ENCODE assay signal across 36 cellular contexts in genomic region chr2:163541920-163542319, GRCh38.
"Had no signal": no experiment of that assay in that cellular context is flagged by ENCODE, and none has a peak within 500 bp of the region (broad histone marks: within the 10 kb centered on the region; RNA-seq: fewer than 3 reads in every experiment).

No MANE protein-coding gene starts in this region.

- H3K4me3 Mint-ChIP-seq: activated B cell treated with CpG ODN at 0.5 μM for 24 hours; activated CD4-positive, alpha-beta memory T cell treated with anti-CD3 and anti-CD28 coated beads for 36 hours; activated CD4-positive, alpha-beta T cell treated with anti-CD3 and anti-CD28 coated beads, Interleukin-2, amount 10 ng/mL, durations not matched to agents 24 days and 14 days; activated CD8-positive, alpha-beta T cell treated with anti-CD3 and anti-CD28 coated beads for 36 hours; activated naive CD4-positive, alpha-beta T cell treated with anti-CD3 and anti-CD28 coated beads for 36 hours; activated naive CD8-positive, alpha-beta T cell treated with anti-CD3 and anti-CD28 coated beads for 36 hours; activated T-cell treated with anti-CD3 and anti-CD28 coated beads, Interleukin-2, amount 50 U/mL, for 4 hours; activated T-cell treated with anti-CD3 and anti-CD28 coated beads, Interleukin-2, amount 50 U/mL, for 72 hours; activated T-helper 1 cell treated with anti-CD3 and anti-CD28 coated beads, Interleukin-12 subunit alpha, Interleukin-12 subunit beta, Interleukin-2, Interleukin-4 antibody, amounts not matched to agents 30 ng/mL and 10 ng/mL and 1 ng/mL, durations not matched to agents 14 hours and 24 hours and 36 hours; activated T-helper 17 cell treated with anti-CD3 and anti-CD28 coated beads, Interleukin-2, amount 50 U/mL, for 72 hours; T-helper 1 cell treated with Interleukin-12 subunit alpha and Interleukin-12 subunit beta and Interleukin-4 antibody, amounts not matched to agents 30 μg/mL and 1 μg/mL, for 36 hours; T-helper 2 cell treated with Interferon-gamma antibody and Interleukin-4, amounts not matched to agents 5 μg/mL and 100 μg/mL, for 36 hours had no signal

- H3K27ac Mint-ChIP-seq: activated B cell treated with CpG ODN at 0.5 μM for 24 hours; activated CD4-positive, alpha-beta memory T cell treated with anti-CD3 and anti-CD28 coated beads for 36 hours; activated CD4-positive, alpha-beta T cell treated with anti-CD3 and anti-CD28 coated beads, Interleukin-2, amount 10 ng/mL, durations not matched to agents 24 days and 14 days; activated CD8-positive, alpha-beta T cell treated with anti-CD3 and anti-CD28 coated beads for 36 hours; activated naive CD4-positive, alpha-beta T cell treated with anti-CD3 and anti-CD28 coated beads for 36 hours; activated naive CD4-positive, alpha-beta T cell treated with anti-CD3 and anti-CD28 coated beads, Interleukin-2, amount 50 U/mL, for 72 hours; activated naive CD8-positive, alpha-beta T cell treated with anti-CD3 and anti-CD28 coated beads for 36 hours; activated T-cell treated with anti-CD3 and anti-CD28 coated beads, Interleukin-2, amount 50 U/mL, for 72 hours; activated T-helper 1 cell treated with anti-CD3 and anti-CD28 coated beads, Interleukin-12 subunit alpha, Interleukin-12 subunit beta, Interleukin-2, Interleukin-4 antibody, amounts not matched to agents 30 ng/mL and 10 ng/mL and 1 ng/mL, durations not matched to agents 14 hours and 24 hours and 36 hours; activated T-helper 17 cell treated with anti-CD3 and anti-CD28 coated beads, Interleukin-2, amount 50 U/mL, for 72 hours; T-helper 1 cell treated with Interleukin-12 subunit alpha and Interleukin-12 subunit beta and Interleukin-4 antibody, amounts not matched to agents 30 μg/mL and 1 μg/mL, for 36 hours; T-helper 2 cell treated with Interferon-gamma antibody and Interleukin-4, amounts not matched to agents 5 μg/mL and 100 μg/mL, for 36 hours had no signal

- H3K4me1 ChIP-seq: adrenal gland, body of pancreas, breast epithelium had no signal

- H3K27ac ChIP-seq: adrenal gland, body of pancreas, brain microvascular endothelial cell, breast epithelium, VCaP had no signal

- H3K27me3 Mint-ChIP-seq: activated B cell treated with CpG ODN at 0.5 μM for 24 hours; activated CD4-positive, alpha-beta memory T cell treated with anti-CD3 and anti-CD28 coated beads for 36 hours; activated CD4-positive, alpha-beta T cell treated with anti-CD3 and anti-CD28 coated beads, Interleukin-2, amount 10 ng/mL, durations not matched to agents 24 days and 14 days; activated CD8-positive, alpha-beta T cell treated with anti-CD3 and anti-CD28 coated beads for 36 hours; activated naive CD8-positive, alpha-beta T cell treated with anti-CD3 and anti-CD28 coated beads for 36 hours; activated T-helper 17 cell treated with anti-CD3 and anti-CD28 coated beads, Interleukin-2, amount 50 U/mL, for 72 hours had no signal

- H3K9me3 Mint-ChIP-seq: activated B cell treated with CpG ODN at 0.5 μM for 24 hours; activated CD4-positive, alpha-beta T cell treated with anti-CD3 and anti-CD28 coated beads, Interleukin-2, amount 10 ng/mL, durations not matched to agents 24 days and 14 days; T-helper 2 cell treated with Interferon-gamma antibody and Interleukin-4, amounts not matched to agents 5 μg/mL and 100 μg/mL, for 36 hours had no signal

- FAIRE-seq: astrocyte, TTC549 had no signal

- H3K9me3 ChIP-seq: adrenal gland, body of pancreas, breast epithelium had no signal

- H3K36me3 Mint-ChIP-seq: activated CD4-positive, alpha-beta memory T cell treated with anti-CD3 and anti-CD28 coated beads for 36 hours; activated naive CD4-positive, alpha-beta T cell treated with anti-CD3 and anti-CD28 coated beads, Interleukin-2, amount 50 U/mL, for 72 hours; activated naive CD8-positive, alpha-beta T cell treated with anti-CD3 and anti-CD28 coated beads for 36 hours had no signal

- H3K4me3 ChIP-seq: adrenal gland, body of pancreas, breast epithelium had no signal

- H3K4me1 Mint-ChIP-seq: activated B cell treated with CpG ODN at 0.5 μM for 24 hours; activated CD4-positive, alpha-beta T cell treated with anti-CD3 and anti-CD28 coated beads, Interleukin-2, amount 10 ng/mL, durations not matched to agents 24 days and 14 days; activated naive CD8-positive, alpha-beta T cell treated with anti-CD3 and anti-CD28 coated beads for 36 hours; activated T-helper 17 cell treated with anti-CD3 and anti-CD28 coated beads, Interleukin-2, amount 50 U/mL, for 72 hours had no signal

- H3K36me3 ChIP-seq: adrenal gland, brain microvascular endothelial cell, breast epithelium had no signal

- ATAC-seq: activated CD8-positive, alpha-beta T cell treated with anti-CD3 and anti-CD28 coated beads for 36 hours; activated naive CD4-positive, alpha-beta T cell treated with anti-CD3 and anti-CD28 coated beads, Interleukin-2, amount 50 U/mL, for 72 hours; activated T-cell treated with anti-CD3 and anti-CD28 coated beads, Interleukin-2, amount 50 U/mL, for 4 hours; activated T-cell treated with anti-CD3 and anti-CD28 coated beads, Interleukin-2, amount 50 U/mL, for 72 hours; activated T-helper 17 cell treated with anti-CD3 and anti-CD28 coated beads, Interleukin-2, amount 50 U/mL, for 72 hours; body of pancreas had no signal

- H3K27me3 ChIP-seq: adrenal gland, body of pancreas, brain microvascular endothelial cell, breast epithelium had no signal

- DNase-seq: activated B cell treated with CpG ODN at 0.5 μM for 24 hours; activated CD4-positive, alpha-beta memory T cell treated with anti-CD3 and anti-CD28 coated beads for 36 hours; activated CD4-positive, alpha-beta T cell treated with anti-CD3 and anti-CD28 coated beads for 4 hours; activated CD4-positive, alpha-beta T cell treated with anti-CD3 and anti-CD28 coated beads, Interleukin-2, amount 10 ng/mL, durations not matched to agents 24 days and 14 days; activated CD4-positive, alpha-beta T cell treated with anti-CD3 and anti-CD28 coated beads, Interleukin-2, amount 50 U/mL, for 1 hour; activated CD4-positive, alpha-beta T cell treated with anti-CD3 and anti-CD28 coated beads, Interleukin-2, amount 50 U/mL, for 4 hours; activated CD4-positive, CD25-positive, alpha-beta regulatory T cell treated with anti-CD3 and anti-CD28 coated beads, Interleukin-2, amount 50 U/mL, for 72 hours; activated CD8-positive, alpha-beta memory T cell treated with anti-CD3 and anti-CD28 coated beads, Interleukin-2, amount 50 U/mL, for 4 hours; activated CD8-positive, alpha-beta T cell treated with anti-CD3 and anti-CD28 coated beads for 36 hours; activated effector memory CD4-positive, alpha-beta T cell treated with anti-CD3 and anti-CD28 coated beads, Interleukin-2, amount 50 U/mL, for 16 hours; activated gamma-delta T cell treated with Interleukin-2 at 50 U/mL for 16 hours; activated naive CD4-positive, alpha-beta T cell; activated naive CD4-positive, alpha-beta T cell treated with anti-CD3 and anti-CD28 coated beads for 36 hours; activated naive CD4-positive, alpha-beta T cell treated with anti-CD3 and anti-CD28 coated beads, Interleukin-2, amount 50 U/mL, for 16 hours; activated naive CD8-positive, alpha-beta T cell treated with anti-CD3 and anti-CD28 coated beads for 36 hours; activated T-cell treated with anti-CD3 and anti-CD28 coated beads for 4 hours; activated T-cell treated with anti-CD3 and anti-CD28 coated beads, Interleukin-2, amount 50 U/mL, for 1 hour; activated T-cell treated with anti-CD3 and anti-CD28 coated beads, Interleukin-2, amount 50 U/mL, for 4 hours; activated T-cell treated with anti-CD3 and anti-CD28 coated beads, Interleukin-2, amount 50 U/mL, for 72 hours; adrenal gland; amniotic stem cell; aorta; body of pancreas; brain microvascular endothelial cell; central memory CD4-positive, alpha-beta T cell; T-helper 2 cell; T-helper 9 cell had no signal
